ENCODE assay signal across 1 cellular context in genomic region chr11:134516529-134516928, GRCh38.
TF ChIP-seq lines count a peak whose summit lies in the region.

No MANE protein-coding gene starts in this region.

TF ChIP-seq in SK-N-SH treated with all-trans-retinoic acid at 6 μM for 48 hours, 23 proteins besides CTCF, POLR2A, EP300 and RAD21 (continued from another document):
- TF ChIP-seq TSHZ2 (CRISPR knock-in tag; IDR thresholded peaks at IDR 0.05), result no peak
- no peak for TF ChIP-seq PPARA (CRISPR knock-in tag; IDR thresholded peaks at IDR 0.05; ENCODE audit: borderline replicate concordance)
- TF ChIP-seq BACH2 (CRISPR knock-in tag; IDR thresholded peaks at IDR 0.05; ENCODE audit: borderline replicate concordance), result no peak
- TF ChIP-seq GLIS3 (CRISPR knock-in tag; IDR thresholded peaks at IDR 0.05), result no peak
- no peak for TF ChIP-seq OSR1 (CRISPR knock-in tag; IDR thresholded peaks at IDR 0.05)
